Comparison of ENCODE assay signal across 9 cellular contexts in the genomic region with DNA sequence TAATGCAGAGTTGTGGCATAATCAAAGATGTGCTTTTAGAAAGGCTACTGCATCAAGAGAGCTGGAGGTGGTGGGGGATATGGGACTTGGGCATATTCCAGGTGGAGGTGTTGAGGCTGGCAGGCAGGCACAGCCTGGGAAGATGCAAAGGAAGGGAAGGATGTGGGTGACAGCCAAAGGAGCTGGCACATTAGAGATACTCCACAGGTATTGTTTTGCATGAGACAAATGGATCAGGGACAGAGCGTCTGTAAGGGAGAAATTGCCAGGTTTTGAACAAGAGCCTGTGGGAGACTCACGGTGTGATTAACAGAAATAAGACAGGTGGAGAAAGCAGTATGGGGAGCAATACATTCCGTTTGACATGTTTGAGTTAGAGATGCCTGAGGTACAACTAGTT.
"Had no signal": no experiment of that assay in that cellular context is flagged by ENCODE, and none has a peak within 500 bp of the region (broad histone marks: within the 10 kb centered on the region; RNA-seq: fewer than 3 reads in every experiment).

No MANE protein-coding gene starts in this region.

- FAIRE-seq: HTR-8/SVneo, K562 had no signal

- DNase-seq: GM23248, GOT3, H7, HFFc6, IMR-90 had no signal

- ATAC-seq: HCT116, K562 had no signal

- H3K4me3 ChIP-seq: GM23248, HAP-1, K562 had no signal

- H3K36me3 ChIP-seq: HAP-1 had no signal
